Comparison of ENCODE assay signal across 19 cellular contexts in the genomic region with DNA sequence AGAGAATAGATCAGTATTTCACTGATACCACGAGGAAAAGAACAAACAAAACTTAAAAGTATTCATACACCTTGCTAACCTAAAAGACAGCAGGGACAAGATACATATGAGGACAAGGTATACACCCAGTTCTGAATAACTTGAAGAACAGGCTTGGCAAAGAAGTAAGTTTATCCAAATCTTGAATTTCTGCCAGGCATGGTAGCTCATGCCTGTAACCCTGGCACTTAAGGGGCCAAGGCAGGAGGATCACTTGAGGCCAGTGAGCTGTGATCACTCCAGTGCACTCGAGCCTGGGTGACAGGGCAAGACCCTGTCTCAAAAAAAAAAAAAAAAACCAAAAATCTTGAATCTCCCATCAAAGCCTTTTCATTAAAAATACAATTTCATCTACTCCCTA. TPM values are rescaled to one million over a fixed set of nuclear protein-coding genes. Genes with fewer than 3 reads are reported as not detected.
"Had no signal": no experiment of that assay in that cellular context is flagged by ENCODE, and none has a peak within 500 bp of the region (broad histone marks: within the 10 kb centered on the region; RNA-seq: fewer than 3 reads in every experiment).

No MANE protein-coding gene starts in this region.

- H3K9me3 Mint-ChIP-seq: activated naive CD8-positive, alpha-beta T cell treated with anti-CD3 and anti-CD28 coated beads, Interleukin-2, amount 50 U/mL, for 24 hours; activated T-cell treated with anti-CD3 and anti-CD28 coated beads, Interleukin-2, amount 50 U/mL, for 72 hours; immature natural killer cell; nephron had no signal

- H3K27ac ChIP-seq: ascending aorta, cardiac muscle cell, colonic mucosa, suprapubic skin, upper lobe of right lung had no signal

- H3K4me1 ChIP-seq: ascending aorta, upper lobe of right lung had no signal

- H3K27me3 ChIP-seq: ascending aorta, cardiac muscle cell, colonic mucosa, suprapubic skin, upper lobe of right lung had no signal

- H3K9me3 ChIP-seq: ascending aorta, colonic mucosa, suprapubic skin, upper lobe of right lung had no signal

- H3K27ac Mint-ChIP-seq: activated naive CD8-positive, alpha-beta T cell treated with anti-CD3 and anti-CD28 coated beads, Interleukin-2, amount 50 U/mL, for 24 hours; activated T-cell treated with anti-CD3 and anti-CD28 coated beads, Interleukin-2, amount 50 U/mL, for 72 hours; immature natural killer cell; nephron had no signal

- H3K4me3 ChIP-seq: ascending aorta, cardiac muscle cell, colonic mucosa, suprapubic skin, upper lobe of right lung had no signal

- ATAC-seq: activated CD4-positive, CD25-positive, alpha-beta regulatory T cell treated with anti-CD3 and anti-CD28 coated beads, Interleukin-2, amount 50 U/mL, for 24 hours; activated naive CD8-positive, alpha-beta T cell treated with anti-CD3 and anti-CD28 coated beads, Interleukin-2, amount 50 U/mL, for 24 hours; activated T-cell treated with anti-CD3 and anti-CD28 coated beads, Interleukin-2, amount 50 U/mL, for 72 hours; stimulated activated naive CD8-positive, alpha-beta T cell treated with anti-CD3 and anti-CD28 coated beads, Interleukin-15, Interleukin-2, amounts not matched to agents 100 U/mL and 50 U/mL, for 24 hours; upper lobe of right lung had no signal

- H3K4me3 Mint-ChIP-seq: activated naive CD8-positive, alpha-beta T cell treated with anti-CD3 and anti-CD28 coated beads, Interleukin-2, amount 50 U/mL, for 24 hours; activated T-cell treated with anti-CD3 and anti-CD28 coated beads, Interleukin-2, amount 50 U/mL, for 72 hours; immature natural killer cell; nephron had no signal

- H3K27me3 Mint-ChIP-seq: activated naive CD8-positive, alpha-beta T cell treated with anti-CD3 and anti-CD28 coated beads, Interleukin-2, amount 50 U/mL, for 24 hours had no signal

- DNase-seq: activated gamma-delta T cell treated with Interleukin-2 at 50 U/mL for 16 hours; activated naive CD8-positive, alpha-beta T cell treated with anti-CD3 and anti-CD28 coated beads, Interleukin-2, amount 50 U/mL, for 24 hours; activated T-cell treated with anti-CD3 and anti-CD28 coated beads, Interleukin-2, amount 50 U/mL, for 72 hours; colonic mucosa; effector CD8-positive, alpha-beta T cell; immature natural killer cell; left cardiac atrium; mesenchymal stem cell; occipital lobe; stimulated activated CD4-positive, alpha-beta T cell treated with anti-CD3 and anti-CD28 coated beads, Interleukin-12 subunit alpha, Interleukin-12 subunit beta, amount 100 ng/mL, for 4 hours; stimulated activated CD4-positive, alpha-beta T cell treated with anti-CD3 and anti-CD28 coated beads, Interleukin-2, amount 100 ng/mL, for 48 hours; stimulated activated CD8-positive, alpha-beta memory T cell treated with anti-CD3 and anti-CD28 coated beads, Interleukin-4, amount 100 ng/mL, for 48 hours; stimulated activated naive CD8-positive, alpha-beta T cell treated with anti-CD3 and anti-CD28 coated beads, Interleukin-15, Interleukin-2, amounts not matched to agents 100 U/mL and 50 U/mL, for 24 hours; upper lobe of right lung had no signal

- H3K4me1 Mint-ChIP-seq: immature natural killer cell, nephron had no signal

RNA-seq across cellular contexts. Expression of a gene that starts 26.8 kb away (rescaled TPM):
- polyA plus RNA-seq: immature natural killer cell had no signal
